8 cellular contexts compared by ENCODE assay signal in the genomic region with DNA sequence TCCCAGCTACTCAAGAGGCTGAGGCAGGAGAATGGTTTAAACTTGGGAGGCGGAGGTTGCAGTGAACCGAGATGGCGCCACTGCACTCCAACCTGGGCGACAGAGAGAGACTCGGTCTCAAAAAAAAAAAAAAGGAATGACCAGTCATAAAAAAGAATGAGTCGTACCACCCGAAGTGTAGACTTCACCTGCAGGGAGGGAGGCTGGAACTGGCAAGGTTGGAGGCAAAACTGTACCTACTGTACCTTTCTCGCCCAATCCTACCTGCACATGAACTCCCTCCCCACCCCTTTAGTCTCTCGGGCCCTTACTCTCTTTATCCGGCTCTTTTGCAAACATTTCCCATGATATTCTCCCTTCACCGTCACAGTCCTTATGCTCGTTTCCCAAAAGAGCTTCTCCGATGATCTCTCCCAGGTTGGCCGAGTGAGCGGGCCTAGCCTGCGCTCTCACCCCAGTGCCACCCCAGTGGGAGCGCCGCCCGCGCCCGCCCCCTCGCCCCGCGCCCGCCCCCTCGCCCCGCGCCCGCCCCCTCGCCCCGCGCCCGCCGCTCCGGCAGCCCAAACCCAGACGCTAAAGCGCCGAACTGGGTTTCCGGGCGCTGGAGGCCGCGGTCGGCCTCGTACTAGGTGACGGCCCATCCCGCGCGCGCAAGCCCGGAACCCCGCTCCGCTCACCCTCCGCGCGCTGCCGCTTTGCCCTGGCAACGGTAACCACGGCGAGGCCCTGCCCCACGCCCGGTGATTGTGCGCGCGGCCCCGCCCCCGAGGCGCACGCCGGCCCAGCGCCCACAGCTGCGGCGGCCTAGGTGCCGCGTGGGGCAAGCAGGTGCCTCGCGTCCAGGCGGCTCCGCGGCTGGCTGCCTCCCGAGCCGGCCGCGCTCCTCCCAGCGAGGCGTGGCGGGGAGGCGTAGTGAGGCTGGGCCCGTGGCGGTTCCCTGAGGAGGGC. TPM values are rescaled to one million over a fixed set of nuclear protein-coding genes. Genes with fewer than 3 reads are reported as not detected.
A peak's percentile ranks its signal among the peaks of the same experiment; 100 is the strongest.
DNase-seq lines count a peak whose midpoint lies in the region; ATAC-seq and TF ChIP-seq lines count a peak whose summit lies in the region.

A gene (plus strand): TSS at position 772 of the 948 bp plus-strand sequence. CDS start 294 bp downstream, outside the sequence.

- H3K36me3 ChIP-seq in A673 (ENCODE audit: insufficient read depth, low read length, poor library complexity, severe bottlenecking), result no peaks in the 10 kb centered on the region

- H3K27me3 ChIP-seq in A673 (replicated peaks; ENCODE audit: insufficient read depth, low read depth, low read length, poor library complexity), result no peaks in the 10 kb centered on the region

- H3K4me3 ChIP-seq in A673 (ENCODE audit: low read depth, low read length, poor library complexity, severe bottlenecking) (peak within 1 kb of the TSS; percentile 68), lower leg skin (ENCODE audit: low read depth, poor library complexity, severe bottlenecking) (peak within 1 kb of the TSS; percentile 44)

- no peaks in the 10 kb centered on the region for H3K9me3 ChIP-seq in A673 (ENCODE audit: low read depth, low read length, poor library complexity, severe bottlenecking)

- H3K4me1 Mint-ChIP-seq in chondrocyte (ENCODE audit: low read depth), result peaks cover 9% of the 10 kb centered on the region

- peaks cover 3% of the 10 kb centered on the region for H3K27me3 Mint-ChIP-seq in chondrocyte (ENCODE audit: low read depth)

- ATAC-seq in HG03045 (IDR thresholded peaks at IDR 0.05; ENCODE audit: unreplicated experiment), result peak; percentile 68

- H3K36me3 Mint-ChIP-seq in chondrocyte (ENCODE audit: low read depth), result no peaks in the 10 kb centered on the region

- TF ChIP-seq CTCF in A673 (conservative IDR thresholded peaks at IDR 0.05; ENCODE audit: low read depth, low read length) (no peak), chondrocyte (IDR thresholded peaks at IDR 0.05) (no peak), lower leg skin (IDR thresholded peaks at IDR 0.05) (no peak)

- H3K9me3 Mint-ChIP-seq in chondrocyte (ENCODE audit: low read depth), result no peaks in the 10 kb centered on the region

- no peaks in the 10 kb centered on the region for H3K4me1 ChIP-seq in A673 (ENCODE audit: insufficient read depth, low read length, poor library complexity, severe bottlenecking)

- H3K27ac Mint-ChIP-seq in chondrocyte (ENCODE audit: unreplicated experiment), result no peak within 1 kb of the TSS

- POLR2A ChIA-PET in A673 (lab: Charles Lee; ENCODE audit: low non-redundant PET), result no interaction called here

- CTCF ChIA-PET in A673 (lab: Charles Lee), result interaction anchor here (0.7 kb wide), 1 partner anchor 68 kb away, joined by 4 read pairs; no protein-coding TSS in a partner anchor

- BruUV-seq in A673 (replicated peaks; lab: Mats Ljungman, UMichigan), result no TSS peak

- DNase-seq in A673 (ENCODE audit: low spot score) (peak; percentile 73), NCI-H2171 (lab: John Stamatoyannopoulos, UW) (peak; percentile 75), chondrocyte (ENCODE audit: low spot score) (no peak), lower leg skin (ENCODE audit: low spot score in 2 of 2) (peak; percentile 47 to 92)
- DNase-seq in activated CD4-positive, alpha-beta T cell treated with anti-CD3 and anti-CD28 coated beads for 1 hour, result peak; percentile 93
- peak; percentile 91 to 93 for DNase-seq in stimulated activated CD4-positive, alpha-beta T cell treated with anti-CD3 and anti-CD28 coated beads, Interleukin-4, amount 100 ng/mL, for 4 hours

- intact Hi-C loops in A673 (cut with micrococcal nuclease; ENCODE audit: unreplicated experiment), result no loop called here
- intact Hi-C loops in lower leg skin (cut with DNase I; ENCODE audit: low total_unique reads), result no loop called here

- TF ChIP-seq POLR2A in GM18526 (IDR thresholded peaks at IDR 0.05; ENCODE audit: extremely low read depth, insufficient read length), result peak; percentile 31
- TF ChIP-seq POLR2A in lower leg skin (IDR thresholded peaks at IDR 0.05), result no peak

- peak within 1 kb of the TSS; percentile 62 for H3K4me3 Mint-ChIP-seq in chondrocyte (ENCODE audit: unreplicated experiment)

- no peak within 1 kb of the TSS for H3K27ac ChIP-seq in A673 (ENCODE audit: low read depth, low read length, poor library complexity, severe bottlenecking)

- 12 to 19% methylated on average over 31 to 47 of the region's 89 CpGs for WGBS in lower leg skin, 2 donors

RNA-seq across cellular contexts. Expression of the gene that starts here (rescaled TPM):
- 1.5 and 1.7 TPM in 2 replicates for total RNA-seq in A673 (2021)
- 0.20 TPM in 1 of 3 replicates, not detected in the others for total RNA-seq in chondrocyte
- under 1 TPM in 2 of 4 donors, not detected in 2; 0.32 to 0.42 TPM for total RNA-seq in lower leg skin

Comparison
In these comparisons a context has a peak if more than half of its experiments do, and no peak if none do; other contexts are left out.
1. Peak in DNase-seq and H3K4me3 ChIP-seq in lower leg skin; RNA of the gene not detected or under 1 TPM.